Comparison of ENCODE assay signal across 9 cellular contexts in genomic region chr9:22307013-22307711, GRCh38.
DNase-seq lines count a peak whose midpoint lies in the region; ATAC-seq, FAIRE-seq and TF ChIP-seq lines count a peak whose summit lies in the region.
"Had no signal": no experiment of that assay in that cellular context is flagged by ENCODE, and none has a peak within 500 bp of the region (broad histone marks: within the 10 kb centered on the region; RNA-seq: fewer than 3 reads in every experiment).

No MANE protein-coding gene starts in this region.

- H3K9me3 ChIP-seq in keratinocyte (ENCODE audit: control insufficient read depth, low read depth, low read length): no peaks in the 10 kb centered on the region

- no peaks in the 10 kb centered on the region for H3K4me1 ChIP-seq in keratinocyte (ENCODE audit: control insufficient read depth, extremely low read depth, insufficient read depth, low read length)

- H2AFZ ChIP-seq in keratinocyte (ENCODE audit: control insufficient read depth, low read length): no peak overlapping the region

- no peak for ATAC-seq in HG03378 (IDR thresholded peaks at IDR 0.05; ENCODE audit: unreplicated experiment)
- no peak for ATAC-seq in HG03571 (IDR thresholded peaks at IDR 0.05; ENCODE audit: unreplicated experiment)
- ATAC-seq in HG03442 (IDR thresholded peaks at IDR 0.05; ENCODE audit: unreplicated experiment): no peak

- no peaks in the 10 kb centered on the region for H4K20me1 ChIP-seq in keratinocyte (ENCODE audit: control insufficient read depth, extremely low read depth, insufficient read depth, low read length)

- H3K79me2 ChIP-seq in keratinocyte (ENCODE audit: control insufficient read depth, insufficient read depth, low read length): no peaks in the 10 kb centered on the region

- DNase-seq in NCI-H1436 (lab: John Stamatoyannopoulos, UW): peak; percentile 27
- no peak for DNase-seq in NCI-H1436 treated with DMSO at 0.1 percent for 48 hours (lab: John Stamatoyannopoulos, UW)
- peak; percentile 39 to 40 for DNase-seq in NCI-H1930 (lab: John Stamatoyannopoulos, UW)
- peak; percentile 77 for DNase-seq in astrocyte of the cerebellum (ENCODE audit: low read depth)
- peak; percentile 7 for DNase-seq in keratinocyte (ENCODE audit: low read depth, low spot score)

- dilution Hi-C loops in keratinocyte (cut with MboI; ENCODE audit: extremely low pct_ligation_motif_present, low sequenced_read_pairs): no loop called here

- H3K9ac ChIP-seq in keratinocyte (ENCODE audit: control insufficient read depth, extremely low read depth, insufficient read depth, low read length): no peak overlapping the region

- TF ChIP-seq CTCF in astrocyte of the cerebellum (IDR thresholded peaks at IDR 0.05; ENCODE audit: low read depth, low read length, missing control alignments): peak; percentile 82
- peak; percentile 51 to 77 (median 67) for TF ChIP-seq CTCF in keratinocyte (optimal IDR thresholded peaks at IDR 0.05 in 1 of 3, IDR thresholded peaks at IDR 0.05 in 1 of 3, conservative IDR thresholded peaks at IDR 0.05 in 1 of 3; ENCODE audit: extremely low read depth in 1 of 3, insufficient read depth in 2 of 3, low read length in 3 of 3)

- H3K36me3 ChIP-seq in keratinocyte (ENCODE audit: control insufficient read depth in 2 of 2, extremely low read depth in 1 of 2, insufficient read depth in 2 of 2, low read length in 2 of 2): no peaks in the 10 kb centered on the region

- FAIRE-seq in keratinocyte (lab: Jason Lieb, UNC): peak; percentile 87
- FAIRE-seq: A204.1 had no signal

- H3K27ac ChIP-seq in keratinocyte (ENCODE audit: control insufficient read depth, insufficient read depth, low read length): no peak overlapping the region

- no peaks in the 10 kb centered on the region for H3K9me1 ChIP-seq in keratinocyte (ENCODE audit: control insufficient read depth, extremely low read depth, insufficient read depth, low read length)

- H3K4me2 ChIP-seq in keratinocyte (ENCODE audit: control insufficient read depth, extremely low read depth, insufficient read depth, low read depth, low read length): no peak overlapping the region

- in situ Hi-C loops in astrocyte of the cerebellum (cut with HindIII; ENCODE audit: low sequenced_read_pairs): no loop called here

- H3K27me3 ChIP-seq in keratinocyte (ENCODE audit: control insufficient read depth, extremely low read depth, insufficient read depth, low read length): no peaks in the 10 kb centered on the region

- H3K4me3 ChIP-seq in astrocyte of the cerebellum (ENCODE audit: low read depth, low read length) (no peak overlapping the region), keratinocyte (ENCODE audit: control insufficient read depth in 2 of 3, extremely low read depth in 1 of 3, insufficient read depth in 2 of 3, low read depth in 1 of 3, low read length in 3 of 3) (no peak overlapping the region)
